In the genomic region with DNA sequence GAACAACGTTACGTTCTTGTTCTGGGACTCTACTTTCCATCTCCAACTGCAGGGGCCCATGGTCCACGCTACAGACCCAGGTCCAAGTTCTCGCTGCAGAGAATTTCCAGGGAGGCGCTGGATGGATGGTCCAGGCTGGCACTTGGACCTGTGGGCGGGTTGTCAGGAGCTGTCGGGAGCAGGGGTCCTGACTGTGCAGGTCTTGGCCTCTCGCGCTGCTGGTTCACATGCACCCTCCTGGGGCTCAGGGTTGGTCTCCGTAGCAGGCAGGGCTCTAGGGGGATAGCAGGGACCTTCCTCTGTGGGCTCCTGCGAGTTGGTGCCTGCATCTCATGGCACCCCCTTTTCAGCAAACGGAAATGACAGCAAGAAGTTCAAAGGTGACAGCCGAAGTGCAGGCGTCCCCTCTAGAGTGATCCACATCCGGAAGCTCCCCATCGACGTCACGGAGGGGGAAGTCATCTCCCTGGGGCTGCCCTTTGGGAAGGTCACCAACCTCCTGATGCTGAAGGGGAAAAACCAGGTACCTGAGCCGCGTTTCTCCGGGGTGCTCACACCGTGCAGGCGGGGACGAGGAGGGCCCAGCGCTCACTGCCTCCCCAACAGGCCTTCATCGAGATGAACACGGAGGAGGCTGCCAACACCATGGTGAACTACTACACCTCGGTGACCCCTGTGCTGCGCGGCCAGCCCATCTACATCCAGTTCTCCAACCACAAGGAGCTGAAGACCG, we compare ENCODE assay signal across 25 cellular contexts. TPM values are rescaled to one million over a fixed set of nuclear protein-coding genes. Genes with fewer than 3 reads are reported as not detected.
DNase-seq lines count a peak whose midpoint lies in the region; ATAC-seq, FAIRE-seq and TF ChIP-seq lines count a peak whose summit lies in the region.
"Had no signal": no experiment of that assay in that cellular context is flagged by ENCODE, and none has a peak within 500 bp of the region (broad histone marks: within the 10 kb centered on the region; RNA-seq: fewer than 3 reads in every experiment).

No MANE protein-coding gene starts in this region.

- H3K9me2 ChIP-seq in GM23248 (ENCODE audit: insufficient read depth), result no peaks in the 10 kb centered on the region

- H3K27me3 ChIP-seq in HepG2 (ENCODE audit: control insufficient read depth in 1 of 2, insufficient read depth in 2 of 2, low read length in 2 of 2) (no peaks in the 10 kb centered on the region; a peak in 1 of 5 replicates), upper lobe of right lung (no peaks in the 10 kb centered on the region), GM23248 (replicated peaks; ENCODE audit: insufficient read depth) (no peaks in the 10 kb centered on the region)
- H3K27me3 ChIP-seq: neutrophil, thyroid gland had no signal

- H4K20me1 ChIP-seq in HepG2 (ENCODE audit: insufficient read depth, low read length), result peaks cover 89% of the 10 kb centered on the region
- H4K20me1 ChIP-seq in GM23248 (ENCODE audit: insufficient read depth), result peaks cover 28% of the 10 kb centered on the region

- H3F3A ChIP-seq in GM23248 (ENCODE audit: insufficient read depth), result peaks cover 20% of the 10 kb centered on the region

- POLR2A ChIA-PET in HepG2 (lab: Yijun Ruan, JAX), result no interaction called here

- H3K9me3 ChIP-seq in T-helper 17 cell (ENCODE audit: control insufficient read depth, low read length, poor library complexity, severe bottlenecking) (no peaks in the 10 kb centered on the region), HepG2 (ENCODE audit: low read length) (no peaks in the 10 kb centered on the region), upper lobe of right lung (no peaks in the 10 kb centered on the region), GM23248 (ENCODE audit: low read depth) (no peaks in the 10 kb centered on the region)
- H3K9me3 ChIP-seq: neutrophil, thyroid gland had no signal

- peaks cover 51 to 87% of the 10 kb centered on the region in 2 experiments; a peak in 4 of 5 replicates for H3K36me3 ChIP-seq in HepG2 (replicated peaks in 1 of 2; ENCODE audit: control insufficient read depth in 1 of 2, insufficient read depth in 2 of 2, low read length in 2 of 2)
- H3K36me3 ChIP-seq in upper lobe of right lung, result peaks cover 90% of the 10 kb centered on the region
- H3K36me3 ChIP-seq in GM23248 (ENCODE audit: low read depth), result peaks cover 40% of the 10 kb centered on the region

- no peak for ATAC-seq in Right ventricle myocardium inferior
- no peak for ATAC-seq in Right ventricle myocardium superior (ENCODE audit: poor library complexity)
- ATAC-seq in T-helper 17 cell, result no peak
- ATAC-seq in HepG2, result no peak
- no peak for ATAC-seq in upper lobe of right lung
- no peak for ATAC-seq in GM19023 (IDR thresholded peaks at IDR 0.05; ENCODE audit: unreplicated experiment)

- no peak overlapping the region for H3K4me3 ChIP-seq in HepG2 (replicated peaks in 1 of 3; ENCODE audit: insufficient read depth in 1 of 3, low read depth in 2 of 3, low read length in 3 of 3)
- no peak overlapping the region for H3K4me3 ChIP-seq in upper lobe of right lung
- no peak overlapping the region for H3K4me3 ChIP-seq in GM23248
- H3K4me3 ChIP-seq: thyroid gland had no signal

- H3K27me3 Mint-ChIP-seq in T-helper 17 cell, result no peaks in the 10 kb centered on the region

- no peak overlapping the region for H3K27ac ChIP-seq in HepG2 (ENCODE audit: extremely low read length, insufficient read depth, low read length)
- H3K27ac ChIP-seq in upper lobe of right lung, result no peak overlapping the region
- no peak overlapping the region for H3K27ac ChIP-seq in GM23248
- H3K27ac ChIP-seq: coronary artery, neutrophil, thyroid gland had no signal

- intact Hi-C loops in Right ventricle myocardium inferior (cut with DNase I), result loop anchor here (5.0 kb wide), 1 partner anchor 43 kb away; no protein-coding TSS in a partner anchor
- intact Hi-C loops in Right ventricle myocardium superior (cut with DNase I), result no loop called here
- intact Hi-C loops in HepG2 (cut with micrococcal nuclease; ENCODE audit: unreplicated experiment), result no loop called here
- intact Hi-C loops in upper lobe of right lung (cut with DNase I), result no loop called here

- H3K4me1 ChIP-seq in HepG2 (ENCODE audit: insufficient read depth, low read length), result peaks cover 35% of the 10 kb centered on the region
- peaks cover 45% of the 10 kb centered on the region for H3K4me1 ChIP-seq in upper lobe of right lung
- peaks cover 27% of the 10 kb centered on the region for H3K4me1 ChIP-seq in GM23248 (ENCODE audit: insufficient read depth)

- peak overlapping the region; percentile 96 for H3K27ac Mint-ChIP-seq in T-helper 17 cell

- peaks cover 42% of the 10 kb centered on the region for H3K4me1 Mint-ChIP-seq in T-helper 17 cell

- DNase-seq in Right ventricle myocardium inferior (ENCODE audit: missing footprints) (peak; percentile 32), Right ventricle myocardium superior (no peak), T-helper 17 cell (no peak), HepG2 (ENCODE audit: low spot score) (no peak), upper lobe of right lung (peak; percentile 60), GM23248 (no peak), middle frontal gyrus (ENCODE audit: extremely low spot score, low spot score) (no peak)
- DNase-seq: activated CD8-positive, alpha-beta memory T cell treated with anti-CD3 and anti-CD28 coated beads for 24 hours; activated effector memory CD4-positive, alpha-beta T cell treated with anti-CD3 and anti-CD28 coated beads, Interleukin-2, amount 50 U/mL, for 16 hours; DND-41; foreskin fibroblast; hypothalamus; midbrain; NCI-H187 treated with DMSO at 0.1 percent for 48 hours; NCI-H446 treated with DMSO at 0.1 percent for 48 hours; retina; SW 1271; thyroid gland had no signal

- H3K9ac ChIP-seq in HepG2 (ENCODE audit: insufficient read depth, low read depth, low read length) (no peak overlapping the region), GM23248 (no peak overlapping the region)

- TF ChIP-seq EP300 in HepG2 (IDR thresholded peaks at IDR 0.05; ENCODE audit: low read depth in 2 of 2, low read length in 2 of 2) (no peak), HepG2 (CRISPR knock-in tag; IDR thresholded peaks at IDR 0.05; ENCODE audit: borderline replicate concordance) (no peak)

- TF ChIP-seq POLR2A in HepG2 (IDR thresholded peaks at IDR 0.05; ENCODE audit: insufficient read depth in 1 of 2, low read depth in 2 of 2, low read length in 2 of 2), result peak in 1 of 2 experiments; percentile 39; a peak in 1 of 4 replicates

- H2AFZ ChIP-seq in HepG2 (ENCODE audit: low read length) (no peak overlapping the region), GM23248 (no peak overlapping the region)

- TF ChIP-seq CTCF in HepG2 (CRISPR knock-in tag; IDR thresholded peaks at IDR 0.05), result no peak
- no peak for TF ChIP-seq CTCF in upper lobe of right lung (IDR thresholded peaks at IDR 0.05)

- peaks cover 86% of the 10 kb centered on the region for H3K79me2 ChIP-seq in HepG2 (ENCODE audit: insufficient read depth, low read length)
- peaks cover 100% of the 10 kb centered on the region for H3K79me2 ChIP-seq in GM23248 (ENCODE audit: insufficient read depth)

- H3K36me3 Mint-ChIP-seq in T-helper 17 cell (ENCODE audit: low read depth), result peaks cover 5% of the 10 kb centered on the region

- 96% methylated on average over 24 of the region's 31 CpGs for WGBS in HepG2 (ENCODE audit: low lambda C conversion rate)
- 86 to 90% methylated on average over 31 of the region's 31 CpGs for WGBS in GM23248 (ENCODE audit: low coverage in 1 of 2, low lambda C conversion rate in 2 of 2, missing lambda C conversion rate in 2 of 2), 2 experiments

- no peak for FAIRE-seq in HepG2 (lab: Jason Lieb, UNC)
- FAIRE-seq: GM18507, H54 had no signal

- no TSS peak for BruUV-seq in HepG2 (replicated peaks; lab: Mats Ljungman, UMichigan)

- CTCF ChIA-PET in HepG2 (lab: Yijun Ruan, JAX; ENCODE audit: low intra/inter-chr PET ratio, low total read pairs), result no interaction called here

- H3K4me3 Mint-ChIP-seq in T-helper 17 cell, result peak overlapping the region; percentile 41

- H3K4me2 ChIP-seq in HepG2 (ENCODE audit: low read depth, low read length), result no peak overlapping the region
- H3K4me2 ChIP-seq in GM23248 (ENCODE audit: unreplicated experiment), result no peak overlapping the region

- in situ Hi-C loops in HepG2 (cut with HindIII; ENCODE audit: extremely low pct_ligation_motif_present, low pct_unique_long_range_greater_than_20kb) (no loop called here), GM23248 (cut with MboI) (no loop called here)

- TF ChIP-seq RAD21 in HepG2 (CRISPR knock-in tag; IDR thresholded peaks at IDR 0.05), result no peak

RNA-seq across cellular contexts. Expression of a gene that starts 6.6 kb away (rescaled TPM):
- total RNA-seq in Right ventricle myocardium inferior, result 67.6 TPM
- total RNA-seq in Right ventricle myocardium superior, result 56.0 TPM
- 100 to 1,000 TPM; 334 to 341 TPM for total RNA-seq in T-helper 17 cell
- total RNA-seq in HepG2 (2016; rRNA removed; fragmentation: Illumina TruSeq; extraction: Trizol), result 188 and 195 TPM in 2 replicates
- total RNA-seq in HepG2 (2016; cell fraction: cytosol; rRNA removed; fragmentation: Illumina TruSeq; extraction: Trizol; ENCODE audit: low read depth), result 49.8 and 51.1 TPM in 2 replicates
- 161 and 198 TPM in 2 replicates for total RNA-seq in HepG2 (2016; cell fraction: insoluble cytoplasmic fraction; rRNA removed; fragmentation: Illumina TruSeq; extraction: Trizol)
- total RNA-seq in HepG2 (2016; cell fraction: membrane; rRNA removed; fragmentation: Illumina TruSeq; extraction: Trizol), result 106 and 109 TPM in 2 replicates
- total RNA-seq in HepG2 (2016; cell fraction: nucleus; rRNA removed; fragmentation: Illumina TruSeq; extraction: Trizol), result 117 and 125 TPM in 2 replicates
- polyA plus RNA-seq in HepG2 (2011; rRNA removed), result 288 and 314 TPM in 2 replicates
- polyA plus RNA-seq in HepG2 (2011; cell fraction: cytosol; rRNA removed), result 80.5 and 107 TPM in 2 replicates
- 339 and 475 TPM in 2 replicates for polyA plus RNA-seq in HepG2 (2011; cell fraction: nucleus; rRNA removed)
- 291 and 347 TPM in 2 replicates for polyA plus RNA-seq in HepG2 (2012)
- polyA plus RNA-seq in HepG2 (2016; cell fraction: cytosol; fragmentation: Illumina TruSeq; extraction: Trizol; ENCODE audit: low read depth), result 51.1 and 55.1 TPM in 2 replicates
- polyA plus RNA-seq in HepG2 (2016; cell fraction: insoluble cytoplasmic fraction; fragmentation: Illumina TruSeq; extraction: Trizol; ENCODE audit: low read depth), result 208 and 235 TPM in 2 replicates
- polyA plus RNA-seq in HepG2 (2016; cell fraction: membrane; fragmentation: Illumina TruSeq; extraction: Trizol; ENCODE audit: low read depth), result 112 TPM in 2 replicates
- 264 and 280 TPM in 2 replicates for polyA plus RNA-seq in HepG2 (2016; cell fraction: nucleus; fragmentation: Illumina TruSeq; extraction: Trizol; ENCODE audit: insufficient read depth, low read depth)
- 302 and 434 TPM in 2 replicates for polyA minus RNA-seq in HepG2 (2011; rRNA and poly(A)+ RNA removed; ENCODE audit: low replicate concordance)
- 155 and 182 TPM in 2 replicates for polyA minus RNA-seq in HepG2 (2011; cell fraction: cytosol; rRNA and poly(A)+ RNA removed)
- 142 and 164 TPM in 2 replicates for polyA minus RNA-seq in HepG2 (2011; cell fraction: nucleus; rRNA and poly(A)+ RNA removed)
- total RNA-seq in upper lobe of right lung, result 245 TPM
- total RNA-seq in GM23248 (2014; rRNA removed; shearing (Covaris generic)), result 175 and 194 TPM in 2 replicates
- 157 and 160 TPM in 2 replicates for polyA plus RNA-seq in GM23248 (2016; fragmentation: Nextera tagmentation; extraction: Ambion mirVana)

RNA-seq across cellular contexts. Expression of a gene that starts 17.9 kb away (rescaled TPM):
- total RNA-seq in Right ventricle myocardium inferior (not detected), Right ventricle myocardium superior (not detected), T-helper 17 cell (not detected), HepG2 (2016; rRNA removed; fragmentation: Illumina TruSeq; extraction: Trizol) (0.07 TPM in 1 of 2 replicates, not detected in the other), upper lobe of right lung (0.46 TPM)
- total RNA-seq in HepG2 (2016; cell fraction: cytosol; rRNA removed; fragmentation: Illumina TruSeq; extraction: Trizol; ENCODE audit: low read depth), result not detected in 2 replicates
- total RNA-seq in HepG2 (2016; cell fraction: insoluble cytoplasmic fraction; rRNA removed; fragmentation: Illumina TruSeq; extraction: Trizol), result 0.09 TPM in 1 of 2 replicates, not detected in the other
- total RNA-seq in HepG2 (2016; cell fraction: membrane; rRNA removed; fragmentation: Illumina TruSeq; extraction: Trizol), result not detected in 2 replicates
- not detected in 2 replicates for total RNA-seq in HepG2 (2016; cell fraction: nucleus; rRNA removed; fragmentation: Illumina TruSeq; extraction: Trizol)
- polyA plus RNA-seq in HepG2 (2011; rRNA removed) (0.16 and 0.17 TPM in 2 replicates), GM23248 (2016; fragmentation: Nextera tagmentation; extraction: Ambion mirVana) (not detected in 2 replicates)
- 0.14 and 0.19 TPM in 2 replicates for polyA plus RNA-seq in HepG2 (2011; cell fraction: cytosol; rRNA removed)
- 0.19 and 0.34 TPM in 2 replicates for polyA plus RNA-seq in HepG2 (2011; cell fraction: nucleus; rRNA removed)
- 0.27 TPM in 1 of 2 replicates, not detected in the other for polyA plus RNA-seq in HepG2 (2012)
- polyA plus RNA-seq in HepG2 (2016; cell fraction: cytosol; fragmentation: Illumina TruSeq; extraction: Trizol; ENCODE audit: low read depth), result not detected in 2 replicates
- not detected in 2 replicates for polyA plus RNA-seq in HepG2 (2016; cell fraction: insoluble cytoplasmic fraction; fragmentation: Illumina TruSeq; extraction: Trizol; ENCODE audit: low read depth)
- polyA plus RNA-seq in HepG2 (2016; cell fraction: membrane; fragmentation: Illumina TruSeq; extraction: Trizol; ENCODE audit: low read depth), result not detected in 2 replicates
- not detected in 2 replicates for polyA plus RNA-seq in HepG2 (2016; cell fraction: nucleus; fragmentation: Illumina TruSeq; extraction: Trizol; ENCODE audit: insufficient read depth, low read depth)
- polyA minus RNA-seq in HepG2 (2011; rRNA and poly(A)+ RNA removed; ENCODE audit: low replicate concordance), result 0.16 and 0.22 TPM in 2 replicates
- not detected in 2 replicates for polyA minus RNA-seq in HepG2 (2011; cell fraction: cytosol; rRNA and poly(A)+ RNA removed)
- not detected in 2 replicates for polyA minus RNA-seq in HepG2 (2011; cell fraction: nucleus; rRNA and poly(A)+ RNA removed)
- total RNA-seq in GM23248 (2014; rRNA removed; shearing (Covaris generic)), result 0.32 TPM in 1 of 2 replicates, not detected in the other
- total RNA-seq: thyroid gland had no signal

RNA-seq across cellular contexts. Expression of a gene that starts 23.8 kb away (rescaled TPM):
- total RNA-seq in Right ventricle myocardium inferior (not detected), Right ventricle myocardium superior (not detected), T-helper 17 cell (1 to 10 TPM in 1 of 2 donors, under 1 TPM in 1; 0.90 to 1.2 TPM), HepG2 (2016; rRNA removed; fragmentation: Illumina TruSeq; extraction: Trizol) (not detected in 2 replicates), upper lobe of right lung (0.75 TPM)
- total RNA-seq in HepG2 (2016; cell fraction: cytosol; rRNA removed; fragmentation: Illumina TruSeq; extraction: Trizol; ENCODE audit: low read depth), result not detected in 2 replicates
- not detected in 2 replicates for total RNA-seq in HepG2 (2016; cell fraction: insoluble cytoplasmic fraction; rRNA removed; fragmentation: Illumina TruSeq; extraction: Trizol)
- not detected in 2 replicates for total RNA-seq in HepG2 (2016; cell fraction: membrane; rRNA removed; fragmentation: Illumina TruSeq; extraction: Trizol)
- total RNA-seq in HepG2 (2016; cell fraction: nucleus; rRNA removed; fragmentation: Illumina TruSeq; extraction: Trizol), result not detected in 2 replicates
- polyA plus RNA-seq in HepG2 (2011; rRNA removed) (0.08 TPM in 1 of 2 replicates, not detected in the other), GM23248 (2016; fragmentation: Nextera tagmentation; extraction: Ambion mirVana) (not detected in 2 replicates)
- polyA plus RNA-seq in HepG2 (2011; cell fraction: cytosol; rRNA removed), result not detected in 2 replicates
- not detected in 2 replicates for polyA plus RNA-seq in HepG2 (2011; cell fraction: nucleus; rRNA removed)
- not detected in 2 replicates for polyA plus RNA-seq in HepG2 (2012)
- not detected in 2 replicates for polyA plus RNA-seq in HepG2 (2016; cell fraction: cytosol; fragmentation: Illumina TruSeq; extraction: Trizol; ENCODE audit: low read depth)
- polyA plus RNA-seq in HepG2 (2016; cell fraction: insoluble cytoplasmic fraction; fragmentation: Illumina TruSeq; extraction: Trizol; ENCODE audit: low read depth), result not detected in 2 replicates
- polyA plus RNA-seq in HepG2 (2016; cell fraction: membrane; fragmentation: Illumina TruSeq; extraction: Trizol; ENCODE audit: low read depth), result not detected in 2 replicates
- not detected in 2 replicates for polyA plus RNA-seq in HepG2 (2016; cell fraction: nucleus; fragmentation: Illumina TruSeq; extraction: Trizol; ENCODE audit: insufficient read depth, low read depth)
- not detected in 2 replicates for polyA minus RNA-seq in HepG2 (2011; rRNA and poly(A)+ RNA removed; ENCODE audit: low replicate concordance)
- not detected in 2 replicates for polyA minus RNA-seq in HepG2 (2011; cell fraction: cytosol; rRNA and poly(A)+ RNA removed)
- polyA minus RNA-seq in HepG2 (2011; cell fraction: nucleus; rRNA and poly(A)+ RNA removed), result not detected in 2 replicates
- total RNA-seq in GM23248 (2014; rRNA removed; shearing (Covaris generic)), result not detected in 2 replicates
- total RNA-seq: kidney epithelial cell, thyroid gland had no signal

RNA-seq across cellular contexts. Expression of a gene that starts 36.9 kb away (rescaled TPM):
- total RNA-seq in Right ventricle myocardium inferior (not detected), Right ventricle myocardium superior (not detected), T-helper 17 cell (not detected), HepG2 (2016; rRNA removed; fragmentation: Illumina TruSeq; extraction: Trizol) (not detected in 2 replicates), upper lobe of right lung (not detected)
- total RNA-seq in HepG2 (2016; cell fraction: cytosol; rRNA removed; fragmentation: Illumina TruSeq; extraction: Trizol; ENCODE audit: low read depth), result not detected in 2 replicates
- total RNA-seq in HepG2 (2016; cell fraction: insoluble cytoplasmic fraction; rRNA removed; fragmentation: Illumina TruSeq; extraction: Trizol), result not detected in 2 replicates
- not detected in 2 replicates for total RNA-seq in HepG2 (2016; cell fraction: membrane; rRNA removed; fragmentation: Illumina TruSeq; extraction: Trizol)
- not detected in 2 replicates for total RNA-seq in HepG2 (2016; cell fraction: nucleus; rRNA removed; fragmentation: Illumina TruSeq; extraction: Trizol)
- polyA plus RNA-seq in HepG2 (2011; rRNA removed) (0.10 TPM in 1 of 2 replicates, not detected in the other), GM23248 (2016; fragmentation: Nextera tagmentation; extraction: Ambion mirVana) (not detected in 2 replicates)
- polyA plus RNA-seq in HepG2 (2011; cell fraction: cytosol; rRNA removed), result 0.17 TPM in 1 of 2 replicates, not detected in the other
- polyA plus RNA-seq in HepG2 (2011; cell fraction: nucleus; rRNA removed), result 0.14 and 0.16 TPM in 2 replicates
- polyA plus RNA-seq in HepG2 (2012), result not detected in 2 replicates
- not detected in 2 replicates for polyA plus RNA-seq in HepG2 (2016; cell fraction: cytosol; fragmentation: Illumina TruSeq; extraction: Trizol; ENCODE audit: low read depth)
- polyA plus RNA-seq in HepG2 (2016; cell fraction: insoluble cytoplasmic fraction; fragmentation: Illumina TruSeq; extraction: Trizol; ENCODE audit: low read depth), result not detected in 2 replicates
- not detected in 2 replicates for polyA plus RNA-seq in HepG2 (2016; cell fraction: membrane; fragmentation: Illumina TruSeq; extraction: Trizol; ENCODE audit: low read depth)
- polyA plus RNA-seq in HepG2 (2016; cell fraction: nucleus; fragmentation: Illumina TruSeq; extraction: Trizol; ENCODE audit: insufficient read depth, low read depth), result not detected in 2 replicates
- 0.14 TPM in 1 of 2 replicates, not detected in the other for polyA minus RNA-seq in HepG2 (2011; rRNA and poly(A)+ RNA removed; ENCODE audit: low replicate concordance)
- not detected in 2 replicates for polyA minus RNA-seq in HepG2 (2011; cell fraction: cytosol; rRNA and poly(A)+ RNA removed)
- not detected in 2 replicates for polyA minus RNA-seq in HepG2 (2011; cell fraction: nucleus; rRNA and poly(A)+ RNA removed)
- total RNA-seq in GM23248 (2014; rRNA removed; shearing (Covaris generic)), result not detected in 2 replicates
- total RNA-seq: kidney epithelial cell, thyroid gland had no signal
- polyA plus RNA-seq: AG04450 had no signal

RNA-seq across cellular contexts. Expression of a gene that starts 48.3 kb away (rescaled TPM):
- total RNA-seq in Right ventricle myocardium inferior, result 1.6 TPM
- 1.3 TPM for total RNA-seq in Right ventricle myocardium superior
- total RNA-seq in T-helper 17 cell, result not detected
- not detected in 2 replicates for total RNA-seq in HepG2 (2016; rRNA removed; fragmentation: Illumina TruSeq; extraction: Trizol)
- total RNA-seq in HepG2 (2016; cell fraction: cytosol; rRNA removed; fragmentation: Illumina TruSeq; extraction: Trizol; ENCODE audit: low read depth), result not detected in 2 replicates
- total RNA-seq in HepG2 (2016; cell fraction: insoluble cytoplasmic fraction; rRNA removed; fragmentation: Illumina TruSeq; extraction: Trizol), result not detected in 2 replicates
- not detected in 2 replicates for total RNA-seq in HepG2 (2016; cell fraction: membrane; rRNA removed; fragmentation: Illumina TruSeq; extraction: Trizol)
- total RNA-seq in HepG2 (2016; cell fraction: nucleus; rRNA removed; fragmentation: Illumina TruSeq; extraction: Trizol), result not detected in 2 replicates
- not detected in 2 replicates for polyA plus RNA-seq in HepG2 (2011; rRNA removed)
- polyA plus RNA-seq in HepG2 (2011; cell fraction: cytosol; rRNA removed), result not detected in 2 replicates
- polyA plus RNA-seq in HepG2 (2011; cell fraction: nucleus; rRNA removed), result not detected in 2 replicates
- not detected in 2 replicates for polyA plus RNA-seq in HepG2 (2012)
- not detected in 2 replicates for polyA plus RNA-seq in HepG2 (2016; cell fraction: cytosol; fragmentation: Illumina TruSeq; extraction: Trizol; ENCODE audit: low read depth)
- not detected in 2 replicates for polyA plus RNA-seq in HepG2 (2016; cell fraction: insoluble cytoplasmic fraction; fragmentation: Illumina TruSeq; extraction: Trizol; ENCODE audit: low read depth)
- polyA plus RNA-seq in HepG2 (2016; cell fraction: membrane; fragmentation: Illumina TruSeq; extraction: Trizol; ENCODE audit: low read depth), result not detected in 2 replicates
- polyA plus RNA-seq in HepG2 (2016; cell fraction: nucleus; fragmentation: Illumina TruSeq; extraction: Trizol; ENCODE audit: insufficient read depth, low read depth), result not detected in 2 replicates
- not detected in 2 replicates for polyA minus RNA-seq in HepG2 (2011; rRNA and poly(A)+ RNA removed; ENCODE audit: low replicate concordance)
- polyA minus RNA-seq in HepG2 (2011; cell fraction: cytosol; rRNA and poly(A)+ RNA removed), result not detected in 2 replicates
- polyA minus RNA-seq in HepG2 (2011; cell fraction: nucleus; rRNA and poly(A)+ RNA removed), result not detected in 2 replicates
- 0.52 TPM for total RNA-seq in upper lobe of right lung
- total RNA-seq in GM23248 (2014; rRNA removed; shearing (Covaris generic)), result 1.4 TPM in 1 of 2 replicates, not detected in the other
- 0.20 and 0.34 TPM in 2 replicates for polyA plus RNA-seq in GM23248 (2016; fragmentation: Nextera tagmentation; extraction: Ambion mirVana)
- polyA plus RNA-seq: AG04450 had no signal

Comparison
In these comparisons a context has a peak if more than half of its experiments do, and no peak if none do; other contexts are left out.
1. DNase-seq: peak in Right ventricle myocardium inferior (single experiment) and upper lobe of right lung (single experiment); none in Right ventricle myocardium superior (single experiment), T-helper 17 cell (0 of 3), HepG2 (single experiment), GM23248 (single experiment) and middle frontal gyrus (single experiment).